ENCODE assay signal across 37 cellular contexts in the genomic region with DNA sequence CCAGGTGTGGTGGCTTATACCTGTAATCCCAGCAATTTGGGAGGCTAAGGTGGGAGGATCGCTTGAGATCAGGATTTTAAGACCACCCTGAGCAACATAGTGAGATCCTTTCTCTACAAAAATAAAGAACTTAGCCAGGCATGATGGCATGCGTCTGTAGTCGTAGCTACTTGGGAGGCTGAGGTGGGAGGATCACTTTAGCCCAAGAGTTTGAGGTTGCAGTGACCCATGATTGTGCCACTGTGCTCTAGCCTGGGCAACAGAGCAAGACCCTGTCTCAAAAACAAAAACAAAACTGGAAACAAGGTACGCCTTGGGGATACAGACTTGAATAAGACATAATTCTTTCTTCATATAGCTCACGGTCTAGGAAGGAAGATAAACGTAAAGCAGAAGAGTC.
DNase-seq lines count a peak whose midpoint lies in the region; ATAC-seq, FAIRE-seq and TF ChIP-seq lines count a peak whose summit lies in the region.
"Had no signal": no experiment of that assay in that cellular context is flagged by ENCODE, and none has a peak within 500 bp of the region (broad histone marks: within the 10 kb centered on the region; RNA-seq: fewer than 3 reads in every experiment).

No MANE protein-coding gene starts in this region.

- H3K36me3 ChIP-seq in H1 (ENCODE audit: control insufficient read depth in 2 of 4, insufficient read depth in 4 of 4, low read length in 3 of 4) (no peaks in the 10 kb centered on the region), upper lobe of right lung (no peaks in the 10 kb centered on the region)
- H3K36me3 ChIP-seq: BE2C; BLaER1; BLaER1 treated with 17β-estradiol and CSF1 and Interleukin-3, amounts not matched to agents 10 nM and 100 nM had no signal

- H3K9ac ChIP-seq in H1 (replicated peaks in 1 of 4; ENCODE audit: extremely low read depth in 1 of 4, low read depth in 3 of 4, low read length in 3 of 4): no peak overlapping the region
- H3K9ac ChIP-seq: BLaER1; BLaER1 treated with 17β-estradiol and CSF1 and Interleukin-3, amounts not matched to agents 10 nM and 100 nM had no signal

- H2AFZ ChIP-seq in H1 (ENCODE audit: low read length): no peak overlapping the region

- H3K27me3 Mint-ChIP-seq in activated naive CD4-positive, alpha-beta T cell treated with anti-CD3 and anti-CD28 coated beads, Interleukin-2, amount 50 U/mL, for 24 hours: peaks cover 8% of the 10 kb centered on the region
- H3K27me3 Mint-ChIP-seq in WTC11 (ENCODE audit: low read depth): peaks cover 21% of the 10 kb centered on the region
- peaks cover 69% of the 10 kb centered on the region for H3K27me3 Mint-ChIP-seq in activated naive CD8-positive, alpha-beta T cell treated with anti-CD3 and anti-CD28 coated beads for 36 hours
- H3K27me3 Mint-ChIP-seq: CD4-positive, CD25-positive, alpha-beta regulatory T cell had no signal

- no peak overlapping the region for H3K4me2 ChIP-seq in H1 (ENCODE audit: insufficient read depth in 1 of 2, low read depth in 2 of 2, low read length in 2 of 2)
- H3K4me2 ChIP-seq: A549; BLaER1; BLaER1 treated with 17β-estradiol and CSF1 and Interleukin-3, amounts not matched to agents 10 nM and 100 nM had no signal

- no peak overlapping the region for H2AK5ac ChIP-seq in H1 (ENCODE audit: low read depth, low read length)

- peak overlapping the region; percentile 14 for H3K27ac Mint-ChIP-seq in activated naive CD4-positive, alpha-beta T cell treated with anti-CD3 and anti-CD28 coated beads, Interleukin-2, amount 50 U/mL, for 24 hours
- no peak overlapping the region for H3K27ac Mint-ChIP-seq in WTC11
- no peak overlapping the region for H3K27ac Mint-ChIP-seq in activated naive CD8-positive, alpha-beta T cell treated with anti-CD3 and anti-CD28 coated beads for 36 hours
- H3K27ac Mint-ChIP-seq: B cell; CD14-positive monocyte; CD4-positive, alpha-beta memory T cell; CD4-positive, alpha-beta T cell; CD4-positive, CD25-positive, alpha-beta regulatory T cell; CD8-positive, alpha-beta memory T cell; CD8-positive, alpha-beta T cell had no signal

- no peaks in the 10 kb centered on the region for H3K79me1 ChIP-seq in H1 (ENCODE audit: low read depth, low read length)

- 0 out of 2 replicates have a peak overlapping the region, but pooled peaks have one; percentile 41 for H2BK12ac ChIP-seq in H1 (ENCODE audit: low read depth, low read length)

- TF ChIP-seq EP300 in H1 (IDR thresholded peaks at IDR 0.05; ENCODE audit: borderline replicate concordance in 1 of 2, low read depth in 2 of 2, low read length in 2 of 2): no peak

- no peak overlapping the region; the same call in 1 of the 2 replicates for H2BK5ac ChIP-seq in H1 (ENCODE audit: low read depth, low read length)

- H3K4me3 ChIP-seq in H1 (ENCODE audit: extremely low read depth in 1 of 4, insufficient read depth in 2 of 4, low read depth in 3 of 4, low read length in 4 of 4) (no peak overlapping the region), upper lobe of right lung (no peak overlapping the region)
- H3K4me3 ChIP-seq: A549; BLaER1; BLaER1 treated with 17β-estradiol and CSF1 and Interleukin-3, amounts not matched to agents 10 nM and 100 nM had no signal

- no peaks in the 10 kb centered on the region for H3K79me2 ChIP-seq in H1 (ENCODE audit: control insufficient read depth in 1 of 2, insufficient read depth in 2 of 2, low read length in 2 of 2)

- no peak for ATAC-seq in WTC11
- no peak for ATAC-seq in HG03442 (IDR thresholded peaks at IDR 0.05; ENCODE audit: unreplicated experiment)
- ATAC-seq in upper lobe of right lung: no peak
- ATAC-seq: A549; CD8-positive, alpha-beta T cell had no signal

- H3K23me2 ChIP-seq in H1 (ENCODE audit: low read depth, low read length): no peaks in the 10 kb centered on the region

- H3K27me3 ChIP-seq in H1 (replicated peaks in 1 of 4; ENCODE audit: control insufficient read depth in 3 of 4, extremely low read depth in 1 of 4, insufficient read depth in 3 of 4, low read length in 3 of 4): peaks cover 0 to 3% (median 1%) of the 10 kb centered on the region in 4 experiments; a peak in 3 of 7 replicates
- H3K27me3 ChIP-seq in upper lobe of right lung: peaks cover 6% of the 10 kb centered on the region
- H3K27me3 ChIP-seq: BE2C; BLaER1; BLaER1 treated with 17β-estradiol and CSF1 and Interleukin-3, amounts not matched to agents 10 nM and 100 nM had no signal

- no peaks in the 10 kb centered on the region for H3K4me1 Mint-ChIP-seq in activated naive CD4-positive, alpha-beta T cell treated with anti-CD3 and anti-CD28 coated beads, Interleukin-2, amount 50 U/mL, for 24 hours
- peaks cover 33% of the 10 kb centered on the region for H3K4me1 Mint-ChIP-seq in WTC11
- H3K4me1 Mint-ChIP-seq in activated naive CD8-positive, alpha-beta T cell treated with anti-CD3 and anti-CD28 coated beads for 36 hours: peaks cover 13% of the 10 kb centered on the region

- no peak overlapping the region for H4K5ac ChIP-seq in H1 (ENCODE audit: insufficient read length, low read depth, low read length)

- no peak overlapping the region for H4K8ac ChIP-seq in H1 (ENCODE audit: extremely low read depth, insufficient read depth, low read length)

- DNase-seq in activated naive CD4-positive, alpha-beta T cell (lab: John Stamatoyannopoulos, UW): no peak
- DNase-seq in GM12892 (ENCODE audit: insufficient read length) (no peak), WTC11 (ENCODE audit: low spot score) (no peak), H1 (ENCODE audit: low read depth in 1 of 2, low spot score in 2 of 2) (no peak), upper lobe of right lung (no peak)
- no peak for DNase-seq in activated naive CD8-positive, alpha-beta T cell treated with anti-CD3 and anti-CD28 coated beads for 36 hours
- DNase-seq: 8988T; ACHN; AML-193; BE2C; C1 segment of cervical spinal cord; Caco-2; Calu3; CD4-positive, alpha-beta memory T cell; CD4-positive, alpha-beta T cell; CD4-positive, CD25-positive, alpha-beta regulatory T cell; CD8-positive, alpha-beta memory T cell; CD8-positive, alpha-beta T cell; COR-L47; DMS 273 treated with DMSO at 0.1 percent for 48 hours; DMS153; DMS53; DMS79; DMS79 treated with DMSO at 0.1 percent for 48 hours; DND-41; EL had no signal

- no peak overlapping the region for H3K14ac ChIP-seq in H1 (ENCODE audit: insufficient read length)

- peak; percentile 14 for FAIRE-seq in GM12892 (lab: Jason Lieb, UNC)
- FAIRE-seq in H1 (lab: Jason Lieb, UNC): no peak
- FAIRE-seq: A204.1, A549, D721Med had no signal

- 0 out of 2 replicates have a peak overlapping the region, but pooled peaks have one; percentile 73 for H2BK20ac ChIP-seq in H1 (ENCODE audit: low read length)

- TF ChIP-seq POLR2A in GM12892 (IDR thresholded peaks at IDR 0.05; ENCODE audit: low read depth, low read length): no peak
- no peak for TF ChIP-seq POLR2A in H1 (IDR thresholded peaks at IDR 0.05; ENCODE audit: control extremely low read depth in 1 of 2, low read depth in 2 of 2, low read length in 2 of 2)

- no peaks in the 10 kb centered on the region for H3K9me3 ChIP-seq in H1 (ENCODE audit: insufficient read depth in 2 of 2, low read depth in 1 of 2, low read length in 1 of 2)
- H3K9me3 ChIP-seq in upper lobe of right lung: no peaks in the 10 kb centered on the region
- H3K9me3 ChIP-seq: A549; BE2C; BLaER1; BLaER1 treated with 17β-estradiol and CSF1 and Interleukin-3, amounts not matched to agents 10 nM and 100 nM; Caco-2 had no signal

- no peak overlapping the region for H3K4me3 Mint-ChIP-seq in activated naive CD4-positive, alpha-beta T cell treated with anti-CD3 and anti-CD28 coated beads, Interleukin-2, amount 50 U/mL, for 24 hours
- H3K4me3 Mint-ChIP-seq in WTC11: no peak overlapping the region
- no peak overlapping the region for H3K4me3 Mint-ChIP-seq in activated naive CD8-positive, alpha-beta T cell treated with anti-CD3 and anti-CD28 coated beads for 36 hours
- H3K4me3 Mint-ChIP-seq: B cell; CD14-positive monocyte; CD4-positive, alpha-beta memory T cell; CD4-positive, alpha-beta T cell; CD4-positive, CD25-positive, alpha-beta regulatory T cell; CD8-positive, alpha-beta memory T cell; CD8-positive, alpha-beta T cell had no signal

- no peak overlapping the region for H3K4ac ChIP-seq in H1 (replicated peaks; ENCODE audit: insufficient read length, low read depth, low read length)

- no peak overlapping the region for H3K56ac ChIP-seq in H1 (replicated peaks; ENCODE audit: insufficient read length, low read depth, low read length)

- TF ChIP-seq CTCF in WTC11 (IDR thresholded peaks at IDR 0.05): no peak
- no peak for TF ChIP-seq CTCF in H1 (IDR thresholded peaks at IDR 0.05; ENCODE audit: control extremely low read depth in 1 of 3, insufficient read depth in 1 of 3, low read depth in 1 of 3, low read length in 3 of 3)
- TF ChIP-seq CTCF in upper lobe of right lung (IDR thresholded peaks at IDR 0.05): no peak

- POLR2A ChIA-PET in WTC11 (lab: Charles Lee): interaction anchor here (1.0 kb wide), 1 partner anchor 9 kb away, joined by 3 read pairs; no protein-coding TSS in a partner anchor
- POLR2A ChIA-PET in H1 (lab: Charles Lee; ENCODE audit: partially characterized antibody): interaction anchor here (0.6 kb wide), 1 partner anchor 25 kb away, joined by 4 read pairs; no protein-coding TSS in a partner anchor

- intact Hi-C loops in upper lobe of right lung (cut with DNase I): no loop called here

- H4K91ac ChIP-seq in H1 (replicated peaks; ENCODE audit: insufficient read length, low read length): peak overlapping the region; percentile 8

- H3K27ac ChIP-seq in H1 (ENCODE audit: low read depth, low read length) (no peak overlapping the region), upper lobe of right lung (no peak overlapping the region)
- H3K27ac ChIP-seq: 22Rv1; A549; BLaER1; BLaER1 treated with 17β-estradiol and CSF1 and Interleukin-3, amounts not matched to agents 10 nM and 100 nM; C4-2B had no signal

- H3K36me3 Mint-ChIP-seq in activated naive CD4-positive, alpha-beta T cell treated with anti-CD3 and anti-CD28 coated beads, Interleukin-2, amount 50 U/mL, for 24 hours: no peaks in the 10 kb centered on the region
- H3K36me3 Mint-ChIP-seq in WTC11: no peaks in the 10 kb centered on the region
- H3K36me3 Mint-ChIP-seq in activated naive CD8-positive, alpha-beta T cell treated with anti-CD3 and anti-CD28 coated beads for 36 hours: peaks cover 6% of the 10 kb centered on the region
- H3K36me3 Mint-ChIP-seq: CD14-positive monocyte; CD4-positive, alpha-beta memory T cell; CD4-positive, CD25-positive, alpha-beta regulatory T cell; CD8-positive, alpha-beta memory T cell; CD8-positive, alpha-beta T cell had no signal

- WGBS in H1 (ENCODE audit: extremely low coverage in 1 of 2, insufficient coverage in 1 of 2, insufficient read length in 1 of 2, insufficient replicate concordance in 2 of 2, low coverage in 1 of 2, low lambda C conversion rate in 2 of 2, missing lambda C conversion rate in 1 of 2), 2 experiments: 84% methylated on average over 6 of the region's 6 CpGs; no CpG with 5 or more reads in 1 of the 2 experiments

- H3K4me1 ChIP-seq in H1 (replicated peaks in 1 of 4; ENCODE audit: control insufficient read depth in 3 of 4, insufficient read depth in 4 of 4, low read length in 3 of 4): peaks cover 0 to 8% (median 4%) of the 10 kb centered on the region in 4 experiments; a peak in 5 of 7 replicates
- H3K4me1 ChIP-seq in upper lobe of right lung: peaks cover 7% of the 10 kb centered on the region
- H3K4me1 ChIP-seq: A549, Caco-2 had no signal

- no peak overlapping the region for H2BK15ac ChIP-seq in H1 (ENCODE audit: low read length)

- CTCF ChIA-PET in WTC11 (lab: Charles Lee): no interaction called here
- CTCF ChIA-PET in H1 (lab: Charles Lee; ENCODE audit: partially characterized antibody): interaction anchor here (0.6 kb wide), 1 partner anchor 209 kb away, joined by 3 read pairs; no protein-coding TSS in a partner anchor

- no peaks in the 10 kb centered on the region for H3K9me3 Mint-ChIP-seq in activated naive CD4-positive, alpha-beta T cell treated with anti-CD3 and anti-CD28 coated beads, Interleukin-2, amount 50 U/mL, for 24 hours
- no peaks in the 10 kb centered on the region for H3K9me3 Mint-ChIP-seq in WTC11
- no peaks in the 10 kb centered on the region for H3K9me3 Mint-ChIP-seq in activated naive CD8-positive, alpha-beta T cell treated with anti-CD3 and anti-CD28 coated beads for 36 hours
- H3K9me3 Mint-ChIP-seq: CD4-positive, alpha-beta T cell; CD8-positive, alpha-beta T cell had no signal

- H3K18ac ChIP-seq in H1 (ENCODE audit: extremely low read depth, low read length): no peak overlapping the region

- H2BK120ac ChIP-seq in H1 (replicated peaks; ENCODE audit: low read depth, low read length): no peak overlapping the region

- no peak for TF ChIP-seq RAD21 in H1 (IDR thresholded peaks at IDR 0.05 in 1 of 2, conservative IDR thresholded peaks at IDR 0.05 in 1 of 2; ENCODE audit: low read depth in 2 of 2, low read length in 2 of 2)

- no peak overlapping the region for H3K23ac ChIP-seq in H1 (ENCODE audit: insufficient read length)

- no peaks in the 10 kb centered on the region for H4K20me1 ChIP-seq in H1 (replicated peaks in 1 of 2; ENCODE audit: control insufficient read depth in 1 of 2, insufficient read depth in 2 of 2, low read length in 2 of 2)
- H4K20me1 ChIP-seq: BLaER1; BLaER1 treated with 17β-estradiol and CSF1 and Interleukin-3, amounts not matched to agents 10 nM and 100 nM had no signal
